Comparison of ENCODE assay signal across 8 cellular contexts in genomic region chr5:35003018-35003957, GRCh38. TPM values are rescaled to one million over a fixed set of nuclear protein-coding genes. Genes with fewer than 3 reads are reported as not detected.
A peak's percentile ranks its signal among the peaks of the same experiment; 100 is the strongest.
DNase-seq lines count a peak whose midpoint lies in the region; ATAC-seq and TF ChIP-seq lines count a peak whose summit lies in the region.

No MANE protein-coding gene starts in this region.

- H3K4me3 ChIP-seq in Loucy (ENCODE audit: low read length, poor library complexity, severe bottlenecking) (no peak overlapping the region), gastroesophageal sphincter (no peak overlapping the region)

- no peaks in the 10 kb centered on the region for H3K9me3 ChIP-seq in Loucy (ENCODE audit: insufficient read depth, low read depth, low read length)
- no peaks in the 10 kb centered on the region for H3K9me3 ChIP-seq in gastroesophageal sphincter

- ATAC-seq in GM21723 (IDR thresholded peaks at IDR 0.05; ENCODE audit: unreplicated experiment), result peak; percentile 83
- ATAC-seq in gastroesophageal sphincter, result peak; percentile 25

- H3K27ac ChIP-seq in RWPE1 (no peak overlapping the region), gastroesophageal sphincter (no peak overlapping the region)

- TF ChIP-seq CTCF in Loucy (conservative IDR thresholded peaks at IDR 0.05; ENCODE audit: low read length) (peak; percentile 97), RWPE1 (conservative IDR thresholded peaks at IDR 0.05; ENCODE audit: low read depth) (peak; percentile 96), gastroesophageal sphincter (IDR thresholded peaks at IDR 0.05) (peak; percentile 49 to 80 (median 56))

- no peaks in the 10 kb centered on the region for H4K20me1 ChIP-seq in Loucy (ENCODE audit: insufficient read depth, low read length, poor library complexity, severe bottlenecking)

- intact Hi-C loops in posterior cingulate gyrus (cut with DNase I), result loop anchor here (1.0 kb wide), 1 partner anchor 529 kb away; no protein-coding TSS in a partner anchor

- TF ChIP-seq EP300 in gastroesophageal sphincter (IDR thresholded peaks at IDR 0.05), result no peak

- DNase-seq in ELF-1 (ENCODE audit: low read depth, low spot score) (peak; percentile 85), RWPE1 (ENCODE audit: low spot score) (peak; percentile 67), posterior cingulate gyrus (peak in 7 of 10 donors; percentile 20 to 92 (median 55)), NCI-H1048 (lab: John Stamatoyannopoulos, UW) (no peak)
- DNase-seq in activated effector memory CD4-positive, alpha-beta T cell treated with anti-CD3 and anti-CD28 coated beads, Interleukin-2, amount 50 U/mL, for 16 hours, result peak; percentile 81

- no peaks in the 10 kb centered on the region for H3K9me2 ChIP-seq in Loucy (replicated peaks; ENCODE audit: low read depth, low read length)

- POLR2A ChIA-PET in RWPE1 (lab: Yijun Ruan, JAX; ENCODE audit: low non-redundant PET), result no interaction called here

- no peaks in the 10 kb centered on the region for H3K27me3 ChIP-seq in Loucy (ENCODE audit: insufficient read depth, low read length, poor library complexity, severe bottlenecking)
- H3K27me3 ChIP-seq in gastroesophageal sphincter, result peaks cover 19% of the 10 kb centered on the region

- H3K4me2 ChIP-seq in Loucy (ENCODE audit: low read depth, low read length, poor library complexity, severe bottlenecking), result no peak overlapping the region

- WGBS in gastroesophageal sphincter (ENCODE audit: low coverage in 1 of 2), 2 donors, result 23 to 34% methylated on average over 12 of the region's 18 CpGs

- H3K9ac ChIP-seq in Loucy (ENCODE audit: low read depth, low read length, poor library complexity, severe bottlenecking), result no peak overlapping the region

- TF ChIP-seq POLR2A in gastroesophageal sphincter (IDR thresholded peaks at IDR 0.05), result no peak

- H2AFZ ChIP-seq in Loucy (ENCODE audit: low read length), result no peak overlapping the region; the same call in 1 of the 2 replicates

- CTCF ChIA-PET in RWPE1 (lab: Yijun Ruan, JAX), result interaction anchor here (0.5 to 1.5 kb wide), 25 partner anchors 14 to 1595 kb away, joined by 3 to 8 read pairs (median 3); partner anchors contain the start of gene DNAJC21

- H3K36me3 ChIP-seq in Loucy (ENCODE audit: insufficient read depth, low read length) (no peaks in the 10 kb centered on the region), gastroesophageal sphincter (no peaks in the 10 kb centered on the region)

- no peaks in the 10 kb centered on the region for H3K4me1 ChIP-seq in Loucy (ENCODE audit: insufficient read depth, low read length, poor library complexity, severe bottlenecking)
- no peaks in the 10 kb centered on the region for H3K4me1 ChIP-seq in gastroesophageal sphincter

- no peaks in the 10 kb centered on the region for H3K79me2 ChIP-seq in Loucy (ENCODE audit: insufficient read depth, low read length)

- H3F3A ChIP-seq in Loucy (ENCODE audit: low read depth), result no peaks in the 10 kb centered on the region

RNA-seq across cellular contexts. Expression of gene AGXT2, which starts 44.5 kb away (rescaled TPM):
- not detected for total RNA-seq in gastroesophageal sphincter
